Comparison of ENCODE assay signal across 1 cellular context in the genomic region with DNA sequence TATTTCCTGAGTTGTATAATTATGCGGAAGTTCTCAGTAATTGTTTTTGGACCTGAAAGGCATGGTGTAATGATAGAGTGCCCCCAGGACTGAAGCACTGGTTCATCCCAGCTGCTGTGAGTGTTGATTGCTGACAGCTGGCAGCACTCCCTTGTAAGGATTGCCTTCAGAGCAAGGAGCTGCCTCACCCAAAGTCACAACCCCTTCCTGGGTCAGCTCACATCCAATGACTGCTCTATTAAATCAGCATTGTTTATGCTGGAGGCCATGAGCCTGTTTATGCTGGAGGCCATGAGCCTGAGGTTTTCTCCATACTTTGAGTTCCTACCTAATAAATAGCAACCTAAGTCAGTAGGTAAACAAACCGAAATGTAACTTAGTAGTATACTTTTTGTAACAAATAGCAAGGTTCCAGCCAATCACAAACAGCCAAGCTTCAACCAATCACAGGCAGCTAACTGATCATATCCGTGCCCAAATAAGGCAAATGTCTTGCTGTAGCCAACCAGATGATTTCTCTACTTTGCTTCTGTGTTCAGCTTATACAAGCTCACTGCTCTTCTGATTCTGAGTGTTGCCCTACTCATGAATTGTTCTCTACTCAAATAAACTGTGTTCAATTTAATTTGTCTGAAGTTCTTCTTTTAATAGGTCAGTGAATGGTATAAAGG.
TF ChIP-seq lines count a peak whose summit lies in the region.

No MANE protein-coding gene starts in this region.

TF ChIP-seq in H1, 55 proteins besides CTCF, POLR2A, EP300 and RAD21:
- TF ChIP-seq EGR1 (IDR thresholded peaks at IDR 0.05; ENCODE audit: borderline replicate concordance, low read depth, low read length), result no peak
- no peak for TF ChIP-seq KDM1A (IDR thresholded peaks at IDR 0.05; ENCODE audit: borderline replicate concordance, low read length)
- TF ChIP-seq NRF1 (IDR thresholded peaks at IDR 0.05; ENCODE audit: low read depth, low read length), result no peak
- no peak for TF ChIP-seq MAFK (IDR thresholded peaks at IDR 0.05; ENCODE audit: low read depth, low read length)
- no peak for TF ChIP-seq SP1 (IDR thresholded peaks at IDR 0.05; ENCODE audit: low read depth, low read length)
- peak; percentile 95 for TF ChIP-seq SRF (IDR thresholded peaks at IDR 0.05; ENCODE audit: low read depth, low read length)
- no peak for TF ChIP-seq CBX8 (IDR thresholded peaks at IDR 0.05; ENCODE audit: borderline replicate concordance, low read depth, low read length)
- TF ChIP-seq, protein P1, sequence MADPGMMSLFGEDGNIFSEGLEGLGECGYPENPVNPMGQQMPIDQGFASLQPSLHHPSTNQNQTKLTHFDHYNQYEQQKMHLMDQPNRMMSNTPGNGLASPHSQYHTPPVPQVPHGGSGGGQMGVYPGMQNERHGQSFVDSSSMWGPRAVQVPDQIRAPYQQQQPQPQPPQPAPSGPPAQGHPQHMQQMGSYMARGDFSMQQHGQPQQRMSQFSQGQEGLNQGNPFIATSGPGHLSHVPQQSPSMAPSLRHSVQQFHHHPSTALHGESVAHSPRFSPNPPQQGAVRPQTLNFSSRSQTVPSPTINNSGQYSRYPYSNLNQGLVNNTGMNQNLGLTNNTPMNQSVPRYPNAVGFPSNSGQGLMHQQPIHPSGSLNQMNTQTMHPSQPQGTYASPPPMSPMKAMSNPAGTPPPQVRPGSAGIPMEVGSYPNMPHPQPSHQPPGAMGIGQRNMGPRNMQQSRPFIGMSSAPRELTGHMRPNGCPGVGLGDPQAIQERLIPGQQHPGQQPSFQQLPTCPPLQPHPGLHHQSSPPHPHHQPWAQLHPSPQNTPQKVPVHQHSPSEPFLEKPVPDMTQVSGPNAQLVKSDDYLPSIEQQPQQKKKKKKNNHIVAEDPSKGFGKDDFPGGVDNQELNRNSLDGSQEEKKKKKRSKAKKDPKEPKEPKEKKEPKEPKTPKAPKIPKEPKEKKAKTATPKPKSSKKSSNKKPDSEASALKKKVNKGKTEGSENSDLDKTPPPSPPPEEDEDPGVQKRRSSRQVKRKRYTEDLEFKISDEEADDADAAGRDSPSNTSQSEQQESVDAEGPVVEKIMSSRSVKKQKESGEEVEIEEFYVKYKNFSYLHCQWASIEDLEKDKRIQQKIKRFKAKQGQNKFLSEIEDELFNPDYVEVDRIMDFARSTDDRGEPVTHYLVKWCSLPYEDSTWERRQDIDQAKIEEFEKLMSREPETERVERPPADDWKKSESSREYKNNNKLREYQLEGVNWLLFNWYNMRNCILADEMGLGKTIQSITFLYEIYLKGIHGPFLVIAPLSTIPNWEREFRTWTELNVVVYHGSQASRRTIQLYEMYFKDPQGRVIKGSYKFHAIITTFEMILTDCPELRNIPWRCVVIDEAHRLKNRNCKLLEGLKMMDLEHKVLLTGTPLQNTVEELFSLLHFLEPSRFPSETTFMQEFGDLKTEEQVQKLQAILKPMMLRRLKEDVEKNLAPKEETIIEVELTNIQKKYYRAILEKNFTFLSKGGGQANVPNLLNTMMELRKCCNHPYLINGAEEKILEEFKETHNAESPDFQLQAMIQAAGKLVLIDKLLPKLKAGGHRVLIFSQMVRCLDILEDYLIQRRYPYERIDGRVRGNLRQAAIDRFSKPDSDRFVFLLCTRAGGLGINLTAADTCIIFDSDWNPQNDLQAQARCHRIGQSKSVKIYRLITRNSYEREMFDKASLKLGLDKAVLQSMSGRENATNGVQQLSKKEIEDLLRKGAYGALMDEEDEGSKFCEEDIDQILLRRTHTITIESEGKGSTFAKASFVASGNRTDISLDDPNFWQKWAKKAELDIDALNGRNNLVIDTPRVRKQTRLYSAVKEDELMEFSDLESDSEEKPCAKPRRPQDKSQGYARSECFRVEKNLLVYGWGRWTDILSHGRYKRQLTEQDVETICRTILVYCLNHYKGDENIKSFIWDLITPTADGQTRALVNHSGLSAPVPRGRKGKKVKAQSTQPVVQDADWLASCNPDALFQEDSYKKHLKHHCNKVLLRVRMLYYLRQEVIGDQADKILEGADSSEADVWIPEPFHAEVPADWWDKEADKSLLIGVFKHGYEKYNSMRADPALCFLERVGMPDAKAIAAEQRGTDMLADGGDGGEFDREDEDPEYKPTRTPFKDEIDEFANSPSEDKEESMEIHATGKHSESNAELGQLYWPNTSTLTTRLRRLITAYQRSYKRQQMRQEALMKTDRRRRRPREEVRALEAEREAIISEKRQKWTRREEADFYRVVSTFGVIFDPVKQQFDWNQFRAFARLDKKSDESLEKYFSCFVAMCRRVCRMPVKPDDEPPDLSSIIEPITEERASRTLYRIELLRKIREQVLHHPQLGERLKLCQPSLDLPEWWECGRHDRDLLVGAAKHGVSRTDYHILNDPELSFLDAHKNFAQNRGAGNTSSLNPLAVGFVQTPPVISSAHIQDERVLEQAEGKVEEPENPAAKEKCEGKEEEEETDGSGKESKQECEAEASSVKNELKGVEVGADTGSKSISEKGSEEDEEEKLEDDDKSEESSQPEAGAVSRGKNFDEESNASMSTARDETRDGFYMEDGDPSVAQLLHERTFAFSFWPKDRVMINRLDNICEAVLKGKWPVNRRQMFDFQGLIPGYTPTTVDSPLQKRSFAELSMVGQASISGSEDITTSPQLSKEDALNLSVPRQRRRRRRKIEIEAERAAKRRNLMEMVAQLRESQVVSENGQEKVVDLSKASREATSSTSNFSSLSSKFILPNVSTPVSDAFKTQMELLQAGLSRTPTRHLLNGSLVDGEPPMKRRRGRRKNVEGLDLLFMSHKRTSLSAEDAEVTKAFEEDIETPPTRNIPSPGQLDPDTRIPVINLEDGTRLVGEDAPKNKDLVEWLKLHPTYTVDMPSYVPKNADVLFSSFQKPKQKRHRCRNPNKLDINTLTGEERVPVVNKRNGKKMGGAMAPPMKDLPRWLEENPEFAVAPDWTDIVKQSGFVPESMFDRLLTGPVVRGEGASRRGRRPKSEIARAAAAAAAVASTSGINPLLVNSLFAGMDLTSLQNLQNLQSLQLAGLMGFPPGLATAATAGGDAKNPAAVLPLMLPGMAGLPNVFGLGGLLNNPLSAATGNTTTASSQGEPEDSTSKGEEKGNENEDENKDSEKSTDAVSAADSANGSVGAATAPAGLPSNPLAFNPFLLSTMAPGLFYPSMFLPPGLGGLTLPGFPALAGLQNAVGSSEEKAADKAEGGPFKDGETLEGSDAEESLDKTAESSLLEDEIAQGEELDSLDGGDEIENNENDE (IDR thresholded peaks at IDR 0.05; ENCODE audit: insufficient replicate concordance, low read length), result no peak
